Comparison of ENCODE assay signal across 8 cellular contexts in genomic region chr6:43723737-43724295, GRCh38. TPM values are rescaled to one million over a fixed set of nuclear protein-coding genes. Genes with fewer than 3 reads are reported as not detected.
DNase-seq lines count a peak whose midpoint lies in the region; ATAC-seq and TF ChIP-seq lines count a peak whose summit lies in the region.

No MANE protein-coding gene starts in this region.

- no peak overlapping the region for H2AFZ ChIP-seq in Karpas-422 (ENCODE audit: low read length)

- H3K4me3 Mint-ChIP-seq in activated naive CD8-positive, alpha-beta T cell treated with anti-CD3 and anti-CD28 coated beads for 36 hours: no peak overlapping the region

- peak in 1 of 2 donors; percentile 76 for TF ChIP-seq CTCF in right atrium auricular region (IDR thresholded peaks at IDR 0.05)

- ATAC-seq in GM21526 (IDR thresholded peaks at IDR 0.05; ENCODE audit: low FRiP score, unreplicated experiment): peak; percentile 55

- H3K9me2 ChIP-seq in Karpas-422 (replicated peaks; ENCODE audit: insufficient read depth, low read length): no peaks in the 10 kb centered on the region

- H3K4me1 Mint-ChIP-seq in activated naive CD8-positive, alpha-beta T cell treated with anti-CD3 and anti-CD28 coated beads for 36 hours: peaks cover 28% of the 10 kb centered on the region

- H3K79me2 ChIP-seq in Karpas-422 (ENCODE audit: low read length): no peaks in the 10 kb centered on the region

- H3K4me3 ChIP-seq in Karpas-422 (ENCODE audit: low read length): no peak overlapping the region
- H3K4me3 ChIP-seq in right atrium auricular region: no peak overlapping the region

- no peaks in the 10 kb centered on the region for H3K27me3 ChIP-seq in Karpas-422 (ENCODE audit: low read length)
- no peaks in the 10 kb centered on the region for H3K27me3 ChIP-seq in right atrium auricular region

- DNase-seq in DMS 273 treated with DMSO at 0.1 percent for 48 hours (lab: John Stamatoyannopoulos, UW) (peak; percentile 51), Karpas-422 (peak; percentile 92), SKM-1 treated with dmso at 0.1 percent for 144 hours (lab: John Stamatoyannopoulos, UW; ENCODE audit: unreplicated experiment) (peak; percentile 79), right atrium auricular region (ENCODE audit: low spot score) (peak; percentile 75), mesenteric fat pad (ENCODE audit: low spot score) (no peak)
- DNase-seq in activated naive CD8-positive, alpha-beta T cell treated with anti-CD3 and anti-CD28 coated beads for 36 hours: peak; percentile 71
- DNase-seq in stimulated activated CD4-positive, alpha-beta T cell treated with anti-CD3 and anti-CD28 coated beads, Interleukin-12 subunit alpha, Interleukin-12 subunit beta, amount 100 ng/mL, for 48 hours (ENCODE audit: low read depth in 2 of 3, low spot score in 1 of 3): peak; percentile 56 to 77 (median 66)

- H3K4me1 ChIP-seq in Karpas-422 (ENCODE audit: low read length) (peaks cover 22% of the 10 kb centered on the region), right atrium auricular region (no peaks in the 10 kb centered on the region)

- H3K36me3 ChIP-seq in Karpas-422 (ENCODE audit: insufficient read depth, low read length) (no peaks in the 10 kb centered on the region), right atrium auricular region (no peaks in the 10 kb centered on the region)

- H3K27ac ChIP-seq in Karpas-422 (ENCODE audit: low read length): no peak overlapping the region
- H3K27ac ChIP-seq in right atrium auricular region: no peak overlapping the region

- H3K9ac ChIP-seq in Karpas-422 (ENCODE audit: low read length): no peak overlapping the region; the same call in 1 of the 2 replicates

- no peaks in the 10 kb centered on the region for H3K9me3 Mint-ChIP-seq in activated naive CD8-positive, alpha-beta T cell treated with anti-CD3 and anti-CD28 coated beads for 36 hours

- no peaks in the 10 kb centered on the region for H4K20me1 ChIP-seq in Karpas-422 (ENCODE audit: insufficient read depth, low read depth, low read length)

- peak overlapping the region; percentile 89 for H3K27ac Mint-ChIP-seq in activated naive CD8-positive, alpha-beta T cell treated with anti-CD3 and anti-CD28 coated beads for 36 hours

- no peaks in the 10 kb centered on the region for H3K27me3 Mint-ChIP-seq in activated naive CD8-positive, alpha-beta T cell treated with anti-CD3 and anti-CD28 coated beads for 36 hours

- H3K9me3 ChIP-seq in Karpas-422 (ENCODE audit: low read length) (no peaks in the 10 kb centered on the region), right atrium auricular region (no peaks in the 10 kb centered on the region)

- H3K4me2 ChIP-seq in Karpas-422 (ENCODE audit: low read depth, low read length, poor library complexity, severe bottlenecking): no peak overlapping the region

- H3K36me3 Mint-ChIP-seq in activated naive CD8-positive, alpha-beta T cell treated with anti-CD3 and anti-CD28 coated beads for 36 hours: no peaks in the 10 kb centered on the region

RNA-seq across cellular contexts. Expression of gene MRPS18A, which starts 36.2 kb away (rescaled TPM):
- total RNA-seq in Karpas-422 (2014; rRNA removed; shearing (Covaris generic); ENCODE audit: low replicate concordance): 53.2 and 82.4 TPM in 2 replicates
- 10 to 100 TPM; 63.8 to 65.3 TPM for total RNA-seq in activated naive CD8-positive, alpha-beta T cell treated with anti-CD3 and anti-CD28 coated beads for 36 hours
- 10 to 100 TPM; 40.4 to 42.7 TPM for total RNA-seq in right atrium auricular region
- 34.5 TPM for total RNA-seq in mesenteric fat pad

RNA-seq across cellular contexts. Expression of gene VEGFA, which starts 46.2 kb away (rescaled TPM):
- 146 and 217 TPM in 2 replicates for total RNA-seq in Karpas-422 (2014; rRNA removed; shearing (Covaris generic); ENCODE audit: low replicate concordance)
- total RNA-seq in activated naive CD8-positive, alpha-beta T cell treated with anti-CD3 and anti-CD28 coated beads for 36 hours: 10 to 100 TPM; 51.9 to 54.7 TPM
- total RNA-seq in right atrium auricular region (100 to 1,000 TPM; 102 to 132 TPM), mesenteric fat pad (498 TPM)
